ENCODE assay signal across 18 cellular contexts in genomic region chr1:173917635-173918493, GRCh38. TPM values are rescaled to one million over a fixed set of nuclear protein-coding genes. Genes with fewer than 3 reads are reported as not detected.
DNase-seq lines count a peak whose midpoint lies in the region; ATAC-seq and TF ChIP-seq lines count a peak whose summit lies in the region.
"Had no signal": no experiment of that assay in that cellular context is flagged by ENCODE, and none has a peak within 500 bp of the region (broad histone marks: within the 10 kb centered on the region; RNA-seq: fewer than 3 reads in every experiment).

No MANE protein-coding gene starts in this region.

- no peak overlapping the region for H2AFZ ChIP-seq in osteoblast (ENCODE audit: low read length)
- H2AFZ ChIP-seq: GM23248 had no signal

- H3K36me3 ChIP-seq in Caco-2 (ENCODE audit: control insufficient read depth, insufficient read depth, low read length) (no peaks in the 10 kb centered on the region), lung (ENCODE audit: control insufficient read depth in 2 of 2, insufficient read depth in 2 of 2, low read length in 2 of 2) (no peaks in the 10 kb centered on the region), osteoblast (ENCODE audit: insufficient read depth, low read length) (no peaks in the 10 kb centered on the region)
- H3K36me3 ChIP-seq: BLaER1 had no signal

- peaks cover 3% of the 10 kb centered on the region for H3K36me3 Mint-ChIP-seq in Caco-2 (ENCODE audit: insufficient read depth, unreplicated experiment)
- H3K36me3 Mint-ChIP-seq in stimulated activated effector memory CD8-positive, alpha-beta T cell treated with anti-CD3 and anti-CD28 coated beads, Interleukin-12 subunit alpha, Interleukin-12 subunit beta, amount 100 ng/mL, for 72 hours = no peaks in the 10 kb centered on the region
- H3K36me3 Mint-ChIP-seq: CD8-positive, alpha-beta memory T cell had no signal

- H3K9me3 Mint-ChIP-seq in Caco-2 (ENCODE audit: unreplicated experiment) = no peaks in the 10 kb centered on the region
- no peaks in the 10 kb centered on the region for H3K9me3 Mint-ChIP-seq in stimulated activated effector memory CD8-positive, alpha-beta T cell treated with anti-CD3 and anti-CD28 coated beads, Interleukin-12 subunit alpha, Interleukin-12 subunit beta, amount 100 ng/mL, for 72 hours
- H3K9me3 Mint-ChIP-seq: CD8-positive, alpha-beta memory T cell had no signal

- H3K9me3 ChIP-seq in Caco-2 (no peaks in the 10 kb centered on the region), lung (ENCODE audit: control insufficient read depth in 2 of 2, insufficient read depth in 1 of 2, low read length in 1 of 2) (peaks cover 0 to 2% of the 10 kb centered on the region in 2 donors), osteoblast (ENCODE audit: low read depth, low read length) (no peaks in the 10 kb centered on the region)
- H3K9me3 ChIP-seq: BLaER1 had no signal

- H3K27ac Mint-ChIP-seq in Caco-2 (ENCODE audit: unreplicated experiment) = peak overlapping the region; percentile 43
- no peak overlapping the region for H3K27ac Mint-ChIP-seq in stimulated activated effector memory CD8-positive, alpha-beta T cell treated with anti-CD3 and anti-CD28 coated beads, Interleukin-12 subunit alpha, Interleukin-12 subunit beta, amount 100 ng/mL, for 72 hours

- TF ChIP-seq CTCF in Caco-2 (IDR thresholded peaks at IDR 0.05; ENCODE audit: insufficient read depth in 1 of 2, low read depth in 1 of 2, low read length in 1 of 2, severe bottlenecking in 1 of 2, unreplicated experiment in 1 of 2) (no peak), lung (IDR thresholded peaks at IDR 0.05; ENCODE audit: control extremely low read depth, extremely low read depth) (no peak), osteoblast (IDR thresholded peaks at IDR 0.05; ENCODE audit: extremely low read depth, low read depth, low read length) (no peak)

- H3K4me3 ChIP-seq in Caco-2 (ENCODE audit: low read depth, low read length) (no peak overlapping the region), lung (no peak overlapping the region), osteoblast (ENCODE audit: insufficient read depth, low read length) (no peak overlapping the region)
- H3K4me3 ChIP-seq: BLaER1, GM12878, GM23248 had no signal

- DNase-seq in Caco-2 = no peak
- peak; percentile 30 for DNase-seq in NCI-H510A (lab: John Stamatoyannopoulos, UW)
- peak; percentile 59 for DNase-seq in left lobe of liver (ENCODE audit: low spot score)
- DNase-seq in lung (ENCODE audit: low spot score) = no peak
- DNase-seq in NCI-H2196 (lab: John Stamatoyannopoulos, UW; ENCODE audit: unreplicated experiment) = no peak
- no peak for DNase-seq in stimulated activated effector memory CD8-positive, alpha-beta T cell treated with anti-CD3 and anti-CD28 coated beads, Interleukin-12 subunit alpha, Interleukin-12 subunit beta, amount 100 ng/mL, for 72 hours (ENCODE audit: low spot score in 2 of 2)
- DNase-seq in SHP77 treated with DMSO at 0.1 percent for 48 hours (lab: John Stamatoyannopoulos, UW) = no peak
- no peak for DNase-seq in osteoblast (ENCODE audit: insufficient read length, low spot score, missing footprints)
- DNase-seq: CD8-positive, alpha-beta memory T cell; DMS53; GM23248 had no signal

- 0 out of 2 replicates have a peak, but pooled peaks cover 7% of the 10 kb centered on the region for H3K4me1 ChIP-seq in Caco-2
- H3K4me1 ChIP-seq in lung (ENCODE audit: control insufficient read depth in 2 of 2, insufficient read depth in 2 of 2, low read length in 2 of 2) = no peaks in the 10 kb centered on the region
- H3K4me1 ChIP-seq in osteoblast (ENCODE audit: insufficient read depth, low read length) = no peaks in the 10 kb centered on the region
- H3K4me1 ChIP-seq: BLaER1 had no signal

- H3K27me3 ChIP-seq in Caco-2 (replicated peaks; ENCODE audit: control insufficient read depth, insufficient read depth, low read length) (no peaks in the 10 kb centered on the region), lung (ENCODE audit: control insufficient read depth, insufficient read depth) (no peaks in the 10 kb centered on the region), osteoblast (ENCODE audit: insufficient read depth, low read length) (peaks cover 4% of the 10 kb centered on the region)
- H3K27me3 ChIP-seq: BLaER1 had no signal

- no peaks in the 10 kb centered on the region for H4K20me1 ChIP-seq in osteoblast (ENCODE audit: insufficient read depth, low read length)
- H4K20me1 ChIP-seq: BLaER1 had no signal

- 78 to 91% methylated on average over 12 of the region's 12 CpGs for WGBS in lung, 2 donors

- ATAC-seq in left lobe of liver (peak; percentile 39), lung (ENCODE audit: insufficient read depth, low FRiP score) (peak; percentile 47)
- ATAC-seq in stimulated activated effector memory CD8-positive, alpha-beta T cell treated with anti-CD3 and anti-CD28 coated beads, Interleukin-12 subunit alpha, Interleukin-12 subunit beta, amount 100 ng/mL, for 72 hours = no peak
- ATAC-seq: GM12878, HCT116 had no signal

- no peak overlapping the region for H3K4me2 ChIP-seq in osteoblast (ENCODE audit: insufficient read depth, low read length)
- H3K4me2 ChIP-seq: BLaER1 had no signal

- intact Hi-C loops in Caco-2 (cut with micrococcal nuclease; ENCODE audit: unreplicated experiment) = loop anchor here (10.0 kb wide), 1 partner anchor 493 kb away; no protein-coding TSS in a partner anchor

- POLR2A ChIA-PET in Caco-2 (lab: Charles Lee) = interaction anchor here (0.6 kb wide), 1 partner anchor 9 kb away, joined by 8 read pairs; no protein-coding TSS in a partner anchor

- no peaks in the 10 kb centered on the region for H3K79me2 ChIP-seq in osteoblast (ENCODE audit: insufficient read depth, low read length)

- CTCF ChIA-PET in Caco-2 (lab: Charles Lee) = no interaction called here

- H3K4me3 Mint-ChIP-seq in Caco-2 (ENCODE audit: unreplicated experiment) = no peak overlapping the region
- no peak overlapping the region for H3K4me3 Mint-ChIP-seq in stimulated activated effector memory CD8-positive, alpha-beta T cell treated with anti-CD3 and anti-CD28 coated beads, Interleukin-12 subunit alpha, Interleukin-12 subunit beta, amount 100 ng/mL, for 72 hours
- H3K4me3 Mint-ChIP-seq: CD8-positive, alpha-beta memory T cell had no signal

- H3K27me3 Mint-ChIP-seq in Caco-2 (ENCODE audit: insufficient read depth, unreplicated experiment) = no peaks in the 10 kb centered on the region
- H3K27me3 Mint-ChIP-seq: CD8-positive, alpha-beta memory T cell had no signal

- BruUV-seq in Caco-2 (replicated peaks; lab: Mats Ljungman, UMichigan) = no TSS peak

- H3K4me1 Mint-ChIP-seq in Caco-2 (ENCODE audit: low read depth, unreplicated experiment) = peaks cover 10% of the 10 kb centered on the region
- H3K4me1 Mint-ChIP-seq in stimulated activated effector memory CD8-positive, alpha-beta T cell treated with anti-CD3 and anti-CD28 coated beads, Interleukin-12 subunit alpha, Interleukin-12 subunit beta, amount 100 ng/mL, for 72 hours = no peaks in the 10 kb centered on the region
- H3K4me1 Mint-ChIP-seq: CD8-positive, alpha-beta memory T cell had no signal

- H3K27ac ChIP-seq in lung (ENCODE audit: low read depth in 1 of 2, low read length in 1 of 2) (no peak overlapping the region), osteoblast (ENCODE audit: low read depth, low read length) (no peak overlapping the region)
- H3K27ac ChIP-seq: 22Rv1, BLaER1, GM23248 had no signal

RNA-seq across cellular contexts. Expression of gene SERPINC1, which starts 0.7 kb away (rescaled TPM):
- 0.65 and 0.98 TPM in 2 replicates for total RNA-seq in Caco-2 (2022)
- total RNA-seq in left lobe of liver = 2,515 TPM
- total RNA-seq in lung = under 1 TPM in 1 of 2 donors, not detected in 1; 0.61 TPM
- polyA plus RNA-seq in lung = under 1 TPM; 0.08 to 0.17 TPM
- under 0.01 TPM in 1 of 2 replicates, not detected in the other for total RNA-seq in osteoblast
- total RNA-seq: A673; CD8-positive, alpha-beta memory T cell; G401; GM23248; HT-29 had no signal
- polyA plus RNA-seq: CD8-positive, alpha-beta memory T cell; GM23248 had no signal

RNA-seq across cellular contexts. Expression of gene ZBTB37, which starts 49.7 kb away (rescaled TPM):
- total RNA-seq in Caco-2 (2022) (8.1 and 8.4 TPM in 2 replicates), left lobe of liver (4.7 TPM), lung (10 to 100 TPM; 12.5 to 29.8 TPM), osteoblast (10.3 and 10.5 TPM in 2 replicates)
- 1 to 10 TPM; 1.6 to 2.1 TPM for polyA plus RNA-seq in lung

RNA-seq across cellular contexts. Expression of gene GAS5, which starts 50.1 kb away (rescaled TPM):
- total RNA-seq in Caco-2 (2022) = 559 and 641 TPM in 2 replicates
- total RNA-seq in left lobe of liver = 52.0 TPM
- total RNA-seq in lung = 100 to 1,000 TPM; 231 to 306 TPM
- 1,000 to 10,000 TPM in 1 of 2 donors, 100 to 1,000 TPM in 1; 333 to 1,168 TPM for polyA plus RNA-seq in lung
- total RNA-seq in osteoblast = 177 and 220 TPM in 2 replicates

Comparison
In these comparisons a context has a peak if more than half of its experiments do, and no peak if none do; other contexts are left out.
1. DNase-seq: peak in NCI-H510A (single experiment) and left lobe of liver (single experiment); none in Caco-2 (0 of 2), lung (single experiment), NCI-H2196 (single experiment), stimulated activated effector memory CD8-positive, alpha-beta T cell treated with anti-CD3 and anti-CD28 coated beads, Interleukin-12 subunit alpha, Interleukin-12 subunit beta, amount 100 ng/mL, for 72 hours (0 of 2), SHP77 treated with DMSO at 0.1 percent for 48 hours (single experiment) and osteoblast (single experiment).
2. RNA of gene SERPINC1, which starts 0.7 kb away (total RNA-seq): 2,515 TPM in left lobe of liver (single experiment); 0.65 to 0.98 TPM in Caco-2, 0.61 TPM in lung and under 0.01 TPM in osteoblast; every median in the first group is over 1,000 times any median in the second.